In genomic region chr2:45470531-45470930, GRCh38 we compare ENCODE assay signal across 1 cellular context.
TF ChIP-seq lines count a peak whose summit lies in the region.

No MANE protein-coding gene starts in this region.

TF ChIP-seq in K562, 482 proteins besides CTCF, POLR2A, EP300 and RAD21 (continued from another document):
- TF ChIP-seq ZBED1 (IDR thresholded peaks at IDR 0.05) (no peak), NR2C1 (IDR thresholded peaks at IDR 0.05) (no peak), NR2C1 (tag; IDR thresholded peaks at IDR 0.05) (no peak), ZNF551 (CRISPR knock-in tag; IDR thresholded peaks at IDR 0.05) (no peak), SRSF3 (IDR thresholded peaks at IDR 0.05; ENCODE audit: insufficient read depth, low read length) (no peak), NCOA1 (IDR thresholded peaks at IDR 0.05; ENCODE audit: low read depth) (no peak), ATF7 (IDR thresholded peaks at IDR 0.05) (no peak)
